23 cellular contexts compared by ENCODE assay signal in the genomic region with DNA sequence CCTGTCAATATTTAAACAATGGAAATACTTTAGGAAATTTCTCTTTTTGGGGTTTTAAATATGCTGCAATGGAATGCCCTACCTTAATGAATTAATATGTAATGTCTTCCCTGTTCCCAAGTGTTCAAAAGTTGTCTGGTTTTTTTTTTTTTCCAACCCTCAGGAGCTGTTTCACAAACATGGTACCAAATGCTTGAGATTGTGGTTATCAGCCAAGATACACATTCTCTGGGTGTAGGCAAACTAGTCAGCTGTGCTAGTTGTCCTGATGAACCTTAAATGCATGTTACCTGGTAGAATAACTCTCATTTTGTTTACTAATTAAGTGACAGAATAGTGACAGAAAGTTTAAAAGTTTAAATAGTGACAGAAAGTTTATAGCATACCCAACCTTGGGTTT. TPM values are rescaled to one million over a fixed set of nuclear protein-coding genes. Genes with fewer than 3 reads are reported as not detected.
DNase-seq lines count a peak whose midpoint lies in the region; ATAC-seq and TF ChIP-seq lines count a peak whose summit lies in the region.
"Had no signal": no experiment of that assay in that cellular context is flagged by ENCODE, and none has a peak within 500 bp of the region (broad histone marks: within the 10 kb centered on the region; RNA-seq: fewer than 3 reads in every experiment).

No MANE protein-coding gene starts in this region.

- no peak overlapping the region for H3K23ac ChIP-seq in trophoblast cell (ENCODE audit: low read length)

- H4K8ac ChIP-seq in trophoblast cell (ENCODE audit: low read depth, low read length): no peak overlapping the region

- H3K4me3 Mint-ChIP-seq in immature natural killer cell: no peak overlapping the region
- H3K4me3 Mint-ChIP-seq: activated T-helper 17 cell treated with anti-CD3 and anti-CD28 coated beads, Interleukin-2, amount 50 U/mL, for 72 hours; dendritic cell treated with granulocyte-macrophage colony-stimulating factor and Interleukin-4, amounts not matched to agents 40 ng/mL and 50 ng/mL, for 4 days had no signal

- DNase-seq in heart right ventricle (no peak), left cardiac atrium (no peak), iris pigment epithelial cell (ENCODE audit: low read depth) (peak; percentile 20), aorta (no peak), trophoblast cell (no peak), immature natural killer cell (no peak), D341Med (ENCODE audit: low spot score) (no peak)
- DNase-seq: 8988T; activated CD4-positive, alpha-beta T cell treated with anti-CD3 and anti-CD28 coated beads, Interleukin-2, amount 50 U/mL, for 1 hour; hypothalamus; Kasumi-1; kidney glomerular epithelial cell; NCI-H1048; NCI-H2081 treated with DMSO at 0.1 percent for 48 hours; WERI-Rb-1 had no signal

- peaks cover 4 to 71% (median 26%) of the 10 kb centered on the region in 9 donors for H3K4me1 ChIP-seq in heart right ventricle
- H3K4me1 ChIP-seq in skeletal muscle satellite cell (ENCODE audit: control insufficient read depth, insufficient read depth, low read length): peaks cover 59% of the 10 kb centered on the region
- H3K4me1 ChIP-seq in aorta (ENCODE audit: control insufficient read depth in 1 of 2, insufficient read depth in 2 of 2, low read length in 2 of 2): no peaks in the 10 kb centered on the region
- H3K4me1 ChIP-seq in trophoblast cell (ENCODE audit: control insufficient read depth in 1 of 2, insufficient read depth in 2 of 2, low read length in 2 of 2): no peaks in the 10 kb centered on the region
- H3K4me1 ChIP-seq: breast epithelium had no signal

- H3K18ac ChIP-seq in trophoblast cell (ENCODE audit: low read length): no peak overlapping the region

- no peak overlapping the region for H4K12ac ChIP-seq in trophoblast cell (ENCODE audit: low read depth, low read length)

- no peaks in the 10 kb centered on the region for H3K79me1 ChIP-seq in trophoblast cell (ENCODE audit: low read length)

- H3K27ac Mint-ChIP-seq in immature natural killer cell: no peak overlapping the region
- H3K27ac Mint-ChIP-seq: activated T-helper 17 cell treated with anti-CD3 and anti-CD28 coated beads, Interleukin-2, amount 50 U/mL, for 72 hours; dendritic cell treated with granulocyte-macrophage colony-stimulating factor and Interleukin-4, amounts not matched to agents 40 ng/mL and 50 ng/mL, for 4 days had no signal

- H3K4me3 ChIP-seq in heart right ventricle (peak overlapping the region in 9 of 10 donors; percentile 1 to 54 (median 46)), skeletal muscle satellite cell (ENCODE audit: low read length) (no peak overlapping the region), aorta (ENCODE audit: low read length in 2 of 2) (peak overlapping the region; percentile 63 to 72), trophoblast cell (ENCODE audit: low read depth, low read length) (no peak overlapping the region)
- H3K4me3 ChIP-seq: BLaER1, breast epithelium, SK-N-MC, suprapubic skin had no signal

- no peaks in the 10 kb centered on the region for H3K79me2 ChIP-seq in trophoblast cell (ENCODE audit: control insufficient read depth, insufficient read depth, low read length, poor library complexity)

- peak overlapping the region; percentile 56 to 92 (median 79) for H3K27ac ChIP-seq in heart right ventricle
- H3K27ac ChIP-seq in aorta (ENCODE audit: low read depth in 1 of 2, low read length in 2 of 2): no peak overlapping the region
- H3K27ac ChIP-seq in trophoblast cell (ENCODE audit: low read depth, low read length): no peak overlapping the region
- H3K27ac ChIP-seq: BLaER1, breast epithelium, SK-N-MC, suprapubic skin, WERI-Rb-1 had no signal

- no peak overlapping the region for H2BK5ac ChIP-seq in trophoblast cell (ENCODE audit: low read depth, low read length, poor library complexity)

- peaks cover 14 to 16% of the 10 kb centered on the region in 2 donors for H3K4me1 Mint-ChIP-seq in immature natural killer cell

- H3K9ac ChIP-seq in skeletal muscle satellite cell (ENCODE audit: low read depth, low read length): peak overlapping the region; percentile 53
- H3K9ac ChIP-seq in trophoblast cell (ENCODE audit: low read length): no peak overlapping the region
- H3K9ac ChIP-seq: BLaER1 had no signal

- H3K9me3 ChIP-seq in heart right ventricle (no peaks in the 10 kb centered on the region), skeletal muscle satellite cell (replicated peaks; ENCODE audit: low read length) (no peaks in the 10 kb centered on the region), aorta (ENCODE audit: control insufficient read depth, low read length) (no peaks in the 10 kb centered on the region), trophoblast cell (ENCODE audit: insufficient read depth, low read depth, low read length) (no peaks in the 10 kb centered on the region)
- H3K9me3 ChIP-seq: BLaER1, breast epithelium, suprapubic skin had no signal

- ATAC-seq in heart right ventricle (no peak), left cardiac atrium (no peak), aorta (ENCODE audit: low FRiP score) (no peak)
- ATAC-seq: activated T-helper 17 cell treated with anti-CD3 and anti-CD28 coated beads, Interleukin-2, amount 50 U/mL, for 72 hours; Panc1 had no signal

- H2BK12ac ChIP-seq in trophoblast cell (ENCODE audit: low read length): no peak overlapping the region

- H3K27me3 Mint-ChIP-seq in immature natural killer cell (ENCODE audit: low read depth in 3 of 3): peaks cover 0 to 8% (median 5%) of the 10 kb centered on the region in 3 donors
- H3K27me3 Mint-ChIP-seq: activated T-helper 17 cell treated with anti-CD3 and anti-CD28 coated beads, Interleukin-2, amount 50 U/mL, for 72 hours had no signal

- no peak for TF ChIP-seq CTCF in heart right ventricle (IDR thresholded peaks at IDR 0.05)

- no peak overlapping the region for H4K91ac ChIP-seq in trophoblast cell (ENCODE audit: low read depth, low read length)

- no peaks in the 10 kb centered on the region for H3K9me3 Mint-ChIP-seq in immature natural killer cell
- H3K9me3 Mint-ChIP-seq: activated T-helper 17 cell treated with anti-CD3 and anti-CD28 coated beads, Interleukin-2, amount 50 U/mL, for 72 hours; dendritic cell treated with granulocyte-macrophage colony-stimulating factor and Interleukin-4, amounts not matched to agents 40 ng/mL and 50 ng/mL, for 4 days had no signal

- H3K27me3 ChIP-seq in heart right ventricle (peaks cover 0 to 28% (median 0%) of the 10 kb centered on the region in 7 donors), skeletal muscle satellite cell (ENCODE audit: control insufficient read depth, insufficient read depth, low read length) (no peaks in the 10 kb centered on the region), aorta (ENCODE audit: control insufficient read depth in 1 of 2, insufficient read depth in 2 of 2, low read length in 1 of 2) (no peaks in the 10 kb centered on the region), trophoblast cell (ENCODE audit: insufficient read depth, low read length) (no peaks in the 10 kb centered on the region)
- H3K27me3 ChIP-seq: suprapubic skin had no signal

- no peak overlapping the region for H2AFZ ChIP-seq in trophoblast cell (ENCODE audit: insufficient read depth, low read length, poor library complexity)

- no peaks in the 10 kb centered on the region for H3K36me3 ChIP-seq in heart right ventricle
- no peaks in the 10 kb centered on the region for H3K36me3 ChIP-seq in skeletal muscle satellite cell (ENCODE audit: insufficient read depth, low read length)
- H3K36me3 ChIP-seq in aorta (ENCODE audit: control insufficient read depth in 1 of 2, insufficient read depth in 2 of 2, low read length in 1 of 2): no peaks in the 10 kb centered on the region
- H3K36me3 ChIP-seq in trophoblast cell (ENCODE audit: control insufficient read depth in 1 of 2, insufficient read depth in 2 of 2, low read length in 2 of 2): no peaks in the 10 kb centered on the region
- H3K36me3 ChIP-seq: BLaER1, breast epithelium, suprapubic skin, WERI-Rb-1 had no signal

- no peak overlapping the region for H2AK5ac ChIP-seq in trophoblast cell (ENCODE audit: low read length)

- intact Hi-C loops in heart right ventricle (cut with DNase I): no loop called here
- intact Hi-C loops in left cardiac atrium (cut with DNase I): no loop called here
- intact Hi-C loops in aorta (cut with DNase I): no loop called here

- no peak overlapping the region for H3K4ac ChIP-seq in trophoblast cell (ENCODE audit: low read depth, low read length)

- peak overlapping the region; percentile 36 for H3K4me2 ChIP-seq in skeletal muscle satellite cell (ENCODE audit: low read length)
- H3K4me2 ChIP-seq in trophoblast cell (ENCODE audit: low read length): no peak overlapping the region
- H3K4me2 ChIP-seq: BLaER1 had no signal

- H3K14ac ChIP-seq in trophoblast cell (ENCODE audit: low read length): no peak overlapping the region

- H2BK120ac ChIP-seq in trophoblast cell (ENCODE audit: insufficient read depth, low read length, poor library complexity): no peak overlapping the region

- H3K36me3 Mint-ChIP-seq in immature natural killer cell: no peaks in the 10 kb centered on the region

RNA-seq across cellular contexts. Expression of a gene that starts 50.7 kb away (rescaled TPM):
- 1,000 to 10,000 TPM in 8 of 10 donors, 100 to 1,000 TPM in 2; 367 to 3,919 (median 2,586) TPM for total RNA-seq in heart right ventricle
- polyA plus RNA-seq in heart right ventricle: 1,000 to 10,000 TPM in 1 of 2 donors, 100 to 1,000 TPM in 1; 480 to 3,681 TPM
- total RNA-seq in left cardiac atrium: 1,000 to 10,000 TPM; 1,025 to 1,081 TPM
- 13.7 and 40.4 TPM in 2 replicates for total RNA-seq in skeletal muscle satellite cell (2012; rRNA removed)
- total RNA-seq in aorta: 1,000 to 10,000 TPM in 1 of 2 donors, 100 to 1,000 TPM in 1; 875 to 2,023 TPM
- 1,000 to 10,000 TPM; 1,215 to 2,126 TPM for polyA plus RNA-seq in aorta
- 1.2 and 1.4 TPM in 2 replicates for polyA plus RNA-seq in trophoblast cell (2013)
- 10 to 100 TPM; 11.1 to 24.0 (median 17.6) TPM for polyA plus RNA-seq in immature natural killer cell

RNA-seq across cellular contexts. Expression of a gene that starts 53.2 kb away (rescaled TPM):
- total RNA-seq in heart right ventricle (10 to 100 TPM; 11.6 to 16.2 (median 14.5) TPM), left cardiac atrium (10 to 100 TPM; 11.8 to 12.5 TPM), aorta (10 to 100 TPM; 28.5 to 30.9 TPM)
- polyA plus RNA-seq in heart right ventricle (10 to 100 TPM in 1 of 2 donors, 1 to 10 TPM in 1; 8.1 to 12.5 TPM), aorta (10 to 100 TPM in 1 of 2 donors, 1 to 10 TPM in 1; 9.8 to 24.8 TPM), immature natural killer cell (1 to 10 TPM in 2 of 3 donors, under 1 TPM in 1; 0.12 to 4.2 (median 2.7) TPM)
- total RNA-seq in skeletal muscle satellite cell (2012; rRNA removed): 15.1 and 21.0 TPM in 2 replicates
- 6.8 and 7.6 TPM in 2 replicates for polyA plus RNA-seq in trophoblast cell (2013)

Comparison
In these comparisons a context has a peak if more than half of its experiments do, and no peak if none do; other contexts are left out.
1. H3K27ac ChIP-seq: peak in heart right ventricle (10 of 10); none in aorta (0 of 2) and trophoblast cell (single experiment).
2. H3K4me3 ChIP-seq: peak in heart right ventricle (9 of 10) and aorta (2 of 2); none in skeletal muscle satellite cell (single experiment) and trophoblast cell (single experiment).